Comparison of ENCODE assay signal across 3 cellular contexts in genomic region chr2:178056345-178056744, GRCh38.
TF ChIP-seq lines count a peak whose summit lies in the region.

No MANE protein-coding gene starts in this region.

TF ChIP-seq in liver, 16 proteins besides CTCF, POLR2A, EP300 and RAD21:
- no peak for TF ChIP-seq JUND (IDR thresholded peaks at IDR 0.05)
- TF ChIP-seq YY1 (IDR thresholded peaks at IDR 0.05): no peak
- TF ChIP-seq ATF3 (IDR thresholded peaks at IDR 0.05): no peak
- TF ChIP-seq HNF4G (IDR thresholded peaks at IDR 0.05): no peak
- TF ChIP-seq RXRA (IDR thresholded peaks at IDR 0.05): peak in 1 of 2 donors; percentile 26
- no peak for TF ChIP-seq GABPA (IDR thresholded peaks at IDR 0.05 in 1 of 2, conservative IDR thresholded peaks at IDR 0.05 in 1 of 2)
- TF ChIP-seq REST (IDR thresholded peaks at IDR 0.05): no peak
- TF ChIP-seq HNF4A (conservative IDR thresholded peaks at IDR 0.05): peak; percentile 79 to 80
- peak; percentile 21 for TF ChIP-seq SP1 (IDR thresholded peaks at IDR 0.05)
- no peak for TF ChIP-seq FOXA1 (IDR thresholded peaks at IDR 0.05)
- no peak for TF ChIP-seq MAX (IDR thresholded peaks at IDR 0.05)
- no peak for TF ChIP-seq FOXA2 (IDR thresholded peaks at IDR 0.05)

TF ChIP-seq in HepG2, 621 proteins besides CTCF, POLR2A, EP300 and RAD21:
- TF ChIP-seq MED1 (CRISPR knock-in tag; IDR thresholded peaks at IDR 0.05) (no peak), RBAK (CRISPR knock-in tag; IDR thresholded peaks at IDR 0.05) (no peak), ZNF761 (CRISPR knock-in tag; conservative IDR thresholded peaks at IDR 0.05) (no peak), ZNF510 (CRISPR knock-in tag; IDR thresholded peaks at IDR 0.05; ENCODE audit: low read depth) (no peak), ZNF329 (CRISPR knock-in tag; IDR thresholded peaks at IDR 0.05; ENCODE audit: low read depth) (no peak), EEA1 (CRISPR knock-in tag; IDR thresholded peaks at IDR 0.05; ENCODE audit: borderline replicate concordance) (no peak), NFE2L2 (IDR thresholded peaks at IDR 0.05; ENCODE audit: low read length) (no peak), ZNF230 (CRISPR knock-in tag; IDR thresholded peaks at IDR 0.05) (no peak), SOX6 (IDR thresholded peaks at IDR 0.05) (no peak), SOX6 (CRISPR knock-in tag; IDR thresholded peaks at IDR 0.05) (no peak), MLXIP (CRISPR knock-in tag; IDR thresholded peaks at IDR 0.05; ENCODE audit: borderline replicate concordance) (no peak), HNRNPH1 (optimal IDR thresholded peaks at IDR 0.05; ENCODE audit: low read depth, low read length) (no peak), ZNF670 (CRISPR knock-in tag; IDR thresholded peaks at IDR 0.05; ENCODE audit: borderline replicate concordance) (no peak), FOXA3 (CRISPR knock-in tag; IDR thresholded peaks at IDR 0.05) (no peak), ZBTB42 (CRISPR knock-in tag; IDR thresholded peaks at IDR 0.05) (no peak), ZBTB40 (IDR thresholded peaks at IDR 0.05) (no peak), ZBTB40 (CRISPR knock-in tag; IDR thresholded peaks at IDR 0.05) (no peak), ZNF235 (CRISPR knock-in tag; IDR thresholded peaks at IDR 0.05; ENCODE audit: borderline replicate concordance) (no peak), RCOR2 (CRISPR knock-in tag; IDR thresholded peaks at IDR 0.05) (no peak)

TF ChIP-seq in GM23338, 12 proteins besides CTCF, POLR2A, EP300 and RAD21:
- no peak for TF ChIP-seq ZNF331 (CRISPR knock-in tag; IDR thresholded peaks at IDR 0.05; ENCODE audit: low read depth)
- no peak for TF ChIP-seq EZH2 (IDR thresholded peaks at IDR 0.05; ENCODE audit: low read depth, unreplicated experiment)
- no peak for TF ChIP-seq EZH2phosphoT487 (IDR thresholded peaks at IDR 0.05; ENCODE audit: unreplicated experiment)
- no peak for TF ChIP-seq JUNB (IDR thresholded peaks at IDR 0.05; ENCODE audit: unreplicated experiment)
- TF ChIP-seq POLR2AphosphoS5 (IDR thresholded peaks at IDR 0.05; ENCODE audit: low read depth): no peak
- TF ChIP-seq ZNF114 (CRISPR knock-in tag; IDR thresholded peaks at IDR 0.05): no peak
- TF ChIP-seq ETS1 (IDR thresholded peaks at IDR 0.05): no peak
- TF ChIP-seq ZNF462 (CRISPR knock-in tag; IDR thresholded peaks at IDR 0.05): no peak
- no peak for TF ChIP-seq STAT1 (IDR thresholded peaks at IDR 0.05; ENCODE audit: unreplicated experiment)
- no peak for TF ChIP-seq REST (IDR thresholded peaks at IDR 0.05; ENCODE audit: unreplicated experiment)
- TF ChIP-seq CREB1 (CRISPR knock-in tag; IDR thresholded peaks at IDR 0.05; ENCODE audit: low read depth): no peak
- no peak for TF ChIP-seq NANOG (IDR thresholded peaks at IDR 0.05; ENCODE audit: borderline replicate concordance)
